In genomic region chr6:51398064-51398740, GRCh38 we compare ENCODE assay signal across 11 cellular contexts.
A peak's percentile ranks its signal among the peaks of the same experiment; 100 is the strongest.
DNase-seq lines count a peak whose midpoint lies in the region; ATAC-seq and TF ChIP-seq lines count a peak whose summit lies in the region.
"Had no signal": no experiment of that assay in that cellular context is flagged by ENCODE, and none has a peak within 500 bp of the region (broad histone marks: within the 10 kb centered on the region; RNA-seq: fewer than 3 reads in every experiment).

No MANE protein-coding gene starts in this region.

- no peak overlapping the region for H3K4me3 Mint-ChIP-seq in CD4-positive, alpha-beta memory T cell
- H3K4me3 Mint-ChIP-seq: activated naive CD4-positive, alpha-beta T cell treated with anti-CD3 and anti-CD28 coated beads, Interleukin-2, amount 50 U/mL, for 24 hours; T-helper 17 cell had no signal

- peaks cover 0 to 5% (median 0%) of the 10 kb centered on the region in 8 donors for H3K9me3 Mint-ChIP-seq in CD4-positive, alpha-beta memory T cell
- H3K9me3 Mint-ChIP-seq: activated naive CD4-positive, alpha-beta T cell treated with anti-CD3 and anti-CD28 coated beads, Interleukin-2, amount 50 U/mL, for 24 hours had no signal

- no peaks in the 10 kb centered on the region for H3K27me3 Mint-ChIP-seq in CD4-positive, alpha-beta memory T cell
- H3K27me3 Mint-ChIP-seq: activated naive CD4-positive, alpha-beta T cell treated with anti-CD3 and anti-CD28 coated beads, Interleukin-2, amount 50 U/mL, for 24 hours; T-helper 17 cell had no signal

- CTCF ChIA-PET in CD4-positive, alpha-beta memory T cell (lab: Charles Lee; ENCODE audit: partially characterized antibody), result no interaction called here

- H3K9me3 ChIP-seq in tibial artery, result no peaks in the 10 kb centered on the region
- no peaks in the 10 kb centered on the region for H3K9me3 ChIP-seq in CD4-positive, alpha-beta memory T cell (ENCODE audit: control insufficient read depth in 1 of 2, low read length in 2 of 2)

- H3K36me3 Mint-ChIP-seq in CD4-positive, alpha-beta memory T cell, result no peaks in the 10 kb centered on the region
- H3K36me3 Mint-ChIP-seq: activated naive CD4-positive, alpha-beta T cell treated with anti-CD3 and anti-CD28 coated beads, Interleukin-2, amount 50 U/mL, for 24 hours had no signal

- H3K27ac Mint-ChIP-seq in CD4-positive, alpha-beta memory T cell, result no peak overlapping the region
- H3K27ac Mint-ChIP-seq: activated naive CD4-positive, alpha-beta T cell treated with anti-CD3 and anti-CD28 coated beads, Interleukin-2, amount 50 U/mL, for 24 hours; T-helper 17 cell had no signal

- intact Hi-C loops in tibial artery (cut with DNase I; ENCODE audit: low total_unique reads), result no loop called here
- intact Hi-C loops in CD4-positive, alpha-beta memory T cell (cut with micrococcal nuclease), result no loop called here

- H3K4me1 Mint-ChIP-seq in CD4-positive, alpha-beta memory T cell, result no peaks in the 10 kb centered on the region
- H3K4me1 Mint-ChIP-seq: activated naive CD4-positive, alpha-beta T cell treated with anti-CD3 and anti-CD28 coated beads, Interleukin-2, amount 50 U/mL, for 24 hours; T-helper 17 cell had no signal

- POLR2A ChIA-PET in CD4-positive, alpha-beta memory T cell (lab: Charles Lee; ENCODE audit: partially characterized antibody), result no interaction called here

- no peaks in the 10 kb centered on the region for H3K4me1 ChIP-seq in tibial artery
- no peaks in the 10 kb centered on the region for H3K4me1 ChIP-seq in CD4-positive, alpha-beta memory T cell (ENCODE audit: insufficient read depth, low read length)

- DNase-seq in NOMO-1 (lab: John Stamatoyannopoulos, UW; ENCODE audit: unreplicated experiment in 2 of 2) (peak; percentile 2 to 26), NOMO-1 treated with dmso at 0.1 percent for 144 hours (lab: John Stamatoyannopoulos, UW; ENCODE audit: unreplicated experiment) (no peak), NCI-H748 (lab: John Stamatoyannopoulos, UW; ENCODE audit: unreplicated experiment) (peak; percentile 99), pons (ENCODE audit: low spot score) (peak; percentile 27), tibial artery (no peak), GF-D8 (lab: John Stamatoyannopoulos, UW) (no peak)
- DNase-seq in CD4-positive, alpha-beta memory T cell, result no peak
- DNase-seq: IMR-90, T-helper 17 cell had no signal

- no peak overlapping the region for H3K4me3 ChIP-seq in tibial artery
- H3K4me3 ChIP-seq in CD4-positive, alpha-beta memory T cell (ENCODE audit: low read length in 2 of 2), result no peak overlapping the region

- no peaks in the 10 kb centered on the region for H3K27me3 ChIP-seq in tibial artery
- no peaks in the 10 kb centered on the region for H3K27me3 ChIP-seq in CD4-positive, alpha-beta memory T cell (ENCODE audit: insufficient read depth, low read length)

- TF ChIP-seq CTCF in tibial artery (IDR thresholded peaks at IDR 0.05), result no peak

- ATAC-seq in HG03378 (IDR thresholded peaks at IDR 0.05; ENCODE audit: unreplicated experiment), result peak; percentile 63
- ATAC-seq: T-helper 17 cell had no signal

- H3K27ac ChIP-seq in tibial artery, result no peak overlapping the region
- no peak overlapping the region for H3K27ac ChIP-seq in CD4-positive, alpha-beta memory T cell (ENCODE audit: low read depth, low read length)

- H3K36me3 ChIP-seq in tibial artery, result no peaks in the 10 kb centered on the region
- no peaks in the 10 kb centered on the region for H3K36me3 ChIP-seq in CD4-positive, alpha-beta memory T cell (ENCODE audit: insufficient read depth, low read length)

Comparison
In these comparisons a context has a peak if more than half of its experiments do, and no peak if none do; other contexts are left out.
1. DNase-seq: peak in NOMO-1 (2 of 2), NCI-H748 (single experiment) and pons (single experiment); none in NOMO-1 treated with dmso at 0.1 percent for 144 hours (single experiment), tibial artery (0 of 2), GF-D8 (single experiment) and CD4-positive, alpha-beta memory T cell (0 of 5).